18 cellular contexts compared by ENCODE assay signal in genomic region chr1:166627583-166627982, GRCh38.
"Had no signal": no experiment of that assay in that cellular context is flagged by ENCODE, and none has a peak within 500 bp of the region (broad histone marks: within the 10 kb centered on the region; RNA-seq: fewer than 3 reads in every experiment).

No MANE protein-coding gene starts in this region.

- H3K27me3 ChIP-seq: colonic mucosa, foreskin keratinocyte, ovary, right atrium auricular region, sigmoid colon, stomach, uterus had no signal

- H3K36me3 ChIP-seq: colonic mucosa, ovary, right atrium auricular region, sigmoid colon, stomach, thoracic aorta, uterus had no signal

- H3K4me3 ChIP-seq: colonic mucosa, ovary, right atrium auricular region, sigmoid colon, skin epidermis, stomach, thoracic aorta, uterus had no signal

- H3K9me3 ChIP-seq: colonic mucosa, ovary, right atrium auricular region, sigmoid colon, stomach, thoracic aorta, uterus had no signal

- ATAC-seq: foreskin keratinocyte; left colon; natural killer cell; stimulated activated naive B cell treated with anti-CD40 and anti-IgM and Interleukin-4, amounts not matched to agents 10 μg/mL and 1 μg/mL and 100 μg/mL, for 72 hours had no signal

- DNase-seq: colonic mucosa; dermis blood vessel endothelial cell; erythroblast; foreskin keratinocyte; left colon; natural killer cell; nucleus accumbens; ovary; sigmoid colon; stimulated activated CD4-positive, alpha-beta T cell treated with anti-CD3 and anti-CD28 coated beads, Interleukin-2, amount 100 ng/mL, for 24 hours; stimulated activated CD4-positive, alpha-beta T cell treated with anti-CD3 and anti-CD28 coated beads, Interleukin-4, amount 100 ng/mL, for 4 hours; stimulated activated naive B cell treated with anti-CD40 and anti-IgM and Interleukin-4, amounts not matched to agents 10 μg/mL and 1 μg/mL and 100 μg/mL, for 72 hours; stomach; substantia nigra; uterus had no signal

- H3K27ac ChIP-seq: colonic mucosa, foreskin keratinocyte, ovary, right atrium auricular region, sigmoid colon, skin epidermis, stomach, thoracic aorta, uterus had no signal

- H3K4me1 ChIP-seq: colonic mucosa, foreskin keratinocyte, right atrium auricular region, sigmoid colon, stomach, uterus had no signal
